In the genomic region with DNA sequence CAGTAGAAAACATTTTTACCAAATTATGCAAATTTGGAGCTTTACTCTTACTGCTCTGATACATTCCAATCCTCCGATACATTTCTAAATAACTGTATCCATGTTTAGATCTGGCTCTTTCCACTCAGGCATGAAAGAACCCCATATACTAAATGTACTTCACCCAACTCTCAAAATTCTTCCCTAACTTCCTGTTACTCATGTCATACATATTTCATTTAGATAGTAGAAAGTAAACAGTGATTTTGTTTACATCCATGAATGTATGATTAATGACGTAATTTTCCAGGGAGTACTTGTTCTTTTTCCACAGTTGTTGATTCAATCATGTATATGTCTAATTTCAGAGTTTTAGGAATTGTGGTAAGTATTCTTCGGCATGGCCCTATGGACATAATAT, we compare ENCODE assay signal across 16 cellular contexts.
"Had no signal": no experiment of that assay in that cellular context is flagged by ENCODE, and none has a peak within 500 bp of the region (broad histone marks: within the 10 kb centered on the region; RNA-seq: fewer than 3 reads in every experiment).

No MANE protein-coding gene starts in this region.

- H3K27me3 ChIP-seq: brain microvascular endothelial cell, gastroesophageal sphincter, heart right ventricle, neutrophil, thyroid gland, vagina had no signal

- DNase-seq: activated CD4-positive, CD25-positive, alpha-beta regulatory T cell treated with anti-CD3 and anti-CD28 coated beads, Interleukin-2, amount 50 U/mL, for 72 hours; activated naive CD4-positive, alpha-beta T cell; activated naive CD8-positive, alpha-beta T cell treated with anti-CD3 and anti-CD28 coated beads, Interleukin-2, amount 10 ng/mL, durations not matched to agents 7 days and 5 days; activated T-cell treated with anti-CD3 and anti-CD28 coated beads for 4 hours; anterior cingulate cortex; brain microvascular endothelial cell; effector CD8-positive, alpha-beta T cell; heart right ventricle; natural killer cell; stimulated activated CD4-positive, alpha-beta T cell treated with anti-CD3 and anti-CD28 coated beads, Interleukin-15, amount 100 ng/mL, for 24 hours; stimulated activated CD4-positive, alpha-beta T cell treated with anti-CD3 and anti-CD28 coated beads, Interleukin-4, amount 100 ng/mL, for 1 hour; stimulated activated naive B cell treated with anti-CD40 and anti-IgM and Interleukin-4, amounts not matched to agents 10 μg/mL and 1 μg/mL and 100 μg/mL, for 72 hours; thyroid gland had no signal

- H3K4me1 ChIP-seq: gastroesophageal sphincter, heart right ventricle, thyroid gland, vagina had no signal

- H3K4me3 ChIP-seq: gastroesophageal sphincter, heart right ventricle, thyroid gland, vagina had no signal

- H3K27ac ChIP-seq: brain microvascular endothelial cell, gastroesophageal sphincter, heart right ventricle, neutrophil, thyroid gland, vagina had no signal

- H3K9me3 ChIP-seq: gastroesophageal sphincter, neutrophil, thyroid gland, vagina had no signal

- H3K36me3 ChIP-seq: brain microvascular endothelial cell, gastroesophageal sphincter, heart right ventricle, neutrophil, thyroid gland, vagina had no signal
